ENCODE assay signal across 8 cellular contexts in the genomic region with DNA sequence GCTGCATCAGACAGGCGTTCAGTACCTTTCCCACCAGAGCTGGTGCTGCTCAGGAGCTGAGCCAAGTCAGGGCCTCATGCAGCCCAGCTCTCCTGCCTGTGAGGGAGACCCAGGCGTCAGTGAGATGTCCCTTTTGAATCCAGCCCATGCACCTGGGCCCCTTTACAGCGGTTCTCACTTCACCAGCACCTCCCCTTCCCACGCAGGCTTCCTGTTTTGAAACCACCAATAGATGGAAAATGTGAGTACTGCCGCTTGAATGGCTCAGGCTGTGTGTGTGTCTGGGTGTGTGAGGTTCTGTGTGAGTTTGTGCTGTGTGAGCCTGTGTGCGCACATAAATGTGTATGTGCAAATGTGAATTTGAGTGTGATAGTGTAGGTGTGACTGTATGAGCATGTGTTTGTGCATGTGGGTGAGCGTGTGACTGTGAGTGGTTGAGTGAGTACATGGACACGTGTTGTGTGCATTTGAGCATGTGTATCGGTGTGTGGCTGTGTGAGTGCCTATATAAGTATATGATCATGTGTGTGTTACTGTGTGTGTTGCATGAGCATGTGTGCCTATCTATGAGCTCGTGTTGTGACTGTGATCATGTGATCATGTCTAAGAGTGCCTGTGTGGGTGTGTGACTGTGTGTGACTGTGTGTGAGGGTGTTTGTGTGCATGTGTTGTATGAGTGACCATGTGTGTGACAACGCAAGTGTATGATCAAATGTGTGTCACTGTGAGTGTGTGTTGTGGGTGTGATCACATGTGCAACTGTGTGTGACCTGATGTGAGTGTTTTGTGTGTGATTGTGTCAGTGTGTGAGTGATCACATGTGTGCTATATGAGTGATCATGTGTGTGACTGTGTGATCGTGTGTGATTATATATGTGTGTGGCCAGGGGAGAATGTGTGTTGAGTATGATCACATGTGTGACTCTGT.
DNase-seq lines count a peak whose midpoint lies in the region; ATAC-seq, FAIRE-seq and TF ChIP-seq lines count a peak whose summit lies in the region.

No MANE protein-coding gene starts in this region.

- no peaks in the 10 kb centered on the region for H3K9me3 Mint-ChIP-seq in activated CD4-positive, alpha-beta T cell treated with anti-CD3 and anti-CD28 coated beads, Interleukin-2, amount 10 ng/mL, durations not matched to agents 7 days and 5 days

- H3K27ac Mint-ChIP-seq in activated CD4-positive, alpha-beta T cell treated with anti-CD3 and anti-CD28 coated beads, Interleukin-2, amount 10 ng/mL, durations not matched to agents 7 days and 5 days, result no peak overlapping the region

- peak; percentile 81 for DNase-seq in activated CD4-positive, alpha-beta T cell treated with anti-CD3 and anti-CD28 coated beads, Interleukin-2, amount 10 ng/mL, durations not matched to agents 7 days and 5 days
- DNase-seq in endothelial cell of umbilical vein (ENCODE audit: low read depth, low spot score), result peak; percentile 82
- DNase-seq in stimulated activated CD8-positive, alpha-beta memory T cell treated with anti-CD3 and anti-CD28 coated beads, Interleukin-4, amount 100 ng/mL, for 48 hours, result peak; percentile 85
- no peak for DNase-seq in SHP77 (lab: John Stamatoyannopoulos, UW)
- DNase-seq in medulla oblongata (ENCODE audit: extremely low spot score), result no peak

- no peak overlapping the region for H2AFZ ChIP-seq in endothelial cell of umbilical vein (ENCODE audit: low read depth, low read length)

- ATAC-seq in GM19324 (IDR thresholded peaks at IDR 0.05; ENCODE audit: low FRiP score, unreplicated experiment) (peak; percentile 42), HG03460 (IDR thresholded peaks at IDR 0.05; ENCODE audit: unreplicated experiment) (peak; percentile 42), GM18517 (IDR thresholded peaks at IDR 0.05; ENCODE audit: unreplicated experiment) (no peak)

- H3K4me3 ChIP-seq in endothelial cell of umbilical vein (replicated peaks in 1 of 3; ENCODE audit: insufficient read depth in 1 of 3, low read depth in 1 of 3, low read length in 3 of 3), result no peak overlapping the region

- H3K27me3 Mint-ChIP-seq in activated CD4-positive, alpha-beta T cell treated with anti-CD3 and anti-CD28 coated beads, Interleukin-2, amount 10 ng/mL, durations not matched to agents 7 days and 5 days, result peaks cover 9% of the 10 kb centered on the region

- H3K36me3 Mint-ChIP-seq in activated CD4-positive, alpha-beta T cell treated with anti-CD3 and anti-CD28 coated beads, Interleukin-2, amount 10 ng/mL, durations not matched to agents 7 days and 5 days (ENCODE audit: low read depth), result peaks cover 5% of the 10 kb centered on the region

- no peak overlapping the region for H3K27ac ChIP-seq in endothelial cell of umbilical vein (ENCODE audit: insufficient read depth, low read depth, low read length)

- no peaks in the 10 kb centered on the region for H4K20me1 ChIP-seq in endothelial cell of umbilical vein (replicated peaks; ENCODE audit: control insufficient read depth, extremely low read depth, insufficient read depth, low read length)

- H3K4me3 Mint-ChIP-seq in activated CD4-positive, alpha-beta T cell treated with anti-CD3 and anti-CD28 coated beads, Interleukin-2, amount 10 ng/mL, durations not matched to agents 7 days and 5 days, result no peak overlapping the region

- no peaks in the 10 kb centered on the region for H3K9me1 ChIP-seq in endothelial cell of umbilical vein (replicated peaks; ENCODE audit: control insufficient read depth, extremely low read depth, insufficient read depth, low read length)

- CTCF ChIA-PET in activated CD4-positive, alpha-beta T cell treated with anti-CD3 and anti-CD28 coated beads, Interleukin-2, amount 10 ng/mL, durations not matched to agents 7 days and 5 days (lab: Charles Lee), result interaction anchor here (1.2 to 4.2 kb wide), 3 partner anchors 11 to 23 kb away, joined by 4 to 36 read pairs (median 8); no protein-coding TSS in a partner anchor
- CTCF ChIA-PET in endothelial cell of umbilical vein (lab: Charles Lee), result interaction anchor here (1.4 to 1.5 kb wide), 2 partner anchors 10 to 37 kb away, joined by 5 read pairs; no protein-coding TSS in a partner anchor

- no TSS peak for BruUV-seq in endothelial cell of umbilical vein (replicated peaks; lab: Mats Ljungman, UMichigan)

- POLR2A ChIA-PET in activated CD4-positive, alpha-beta T cell treated with anti-CD3 and anti-CD28 coated beads, Interleukin-2, amount 10 ng/mL, durations not matched to agents 7 days and 5 days (lab: Charles Lee), result interaction anchor here (0.7 kb wide), 1 partner anchor 1507 kb away, joined by 3 read pairs; no protein-coding TSS in a partner anchor
- POLR2A ChIA-PET in endothelial cell of umbilical vein (lab: Charles Lee), result no interaction called here

- no peaks in the 10 kb centered on the region for H3K36me3 ChIP-seq in endothelial cell of umbilical vein (ENCODE audit: control insufficient read depth in 2 of 2, extremely low read depth in 1 of 2, insufficient read depth in 2 of 2, low read length in 2 of 2)

- intact Hi-C loops in endothelial cell of umbilical vein (cut with micrococcal nuclease), result no loop called here

- no peak overlapping the region for H3K4me2 ChIP-seq in endothelial cell of umbilical vein (ENCODE audit: insufficient read depth, low read length)

- no peak overlapping the region for H3K9ac ChIP-seq in endothelial cell of umbilical vein (replicated peaks; ENCODE audit: extremely low read depth, insufficient read depth, low read length)

- TF ChIP-seq CTCF in endothelial cell of umbilical vein (IDR thresholded peaks at IDR 0.05; ENCODE audit: extremely low read depth in 1 of 2, insufficient read depth in 1 of 2, low read depth in 1 of 2, low read length in 2 of 2), result no peak

- H3K9me3 ChIP-seq in endothelial cell of umbilical vein (replicated peaks; ENCODE audit: control insufficient read depth, insufficient read depth, low read length), result no peaks in the 10 kb centered on the region

- H3K79me2 ChIP-seq in endothelial cell of umbilical vein (ENCODE audit: control insufficient read depth, insufficient read depth, low read length), result no peaks in the 10 kb centered on the region

- FAIRE-seq in endothelial cell of umbilical vein (lab: Jason Lieb, UNC), result no peak

- H3K4me1 Mint-ChIP-seq in activated CD4-positive, alpha-beta T cell treated with anti-CD3 and anti-CD28 coated beads, Interleukin-2, amount 10 ng/mL, durations not matched to agents 7 days and 5 days, result no peaks in the 10 kb centered on the region

- no peak for TF ChIP-seq POLR2A in endothelial cell of umbilical vein (IDR thresholded peaks at IDR 0.05; ENCODE audit: low read depth, low read length)

- H3K4me1 ChIP-seq in endothelial cell of umbilical vein (ENCODE audit: control insufficient read depth, extremely low read depth, insufficient read depth, low read length), result peaks cover 15% of the 10 kb centered on the region

- dilution Hi-C loops in endothelial cell of umbilical vein (cut with MboI; ENCODE audit: extremely low pct_ligation_motif_present, low sequenced_read_pairs), result no loop called here

- H3K27me3 ChIP-seq in endothelial cell of umbilical vein (ENCODE audit: control insufficient read depth in 2 of 2, insufficient read depth in 2 of 2, low read length in 2 of 2), result no peaks in the 10 kb centered on the region

TF ChIP-seq in endothelial cell of umbilical vein, 7 proteins besides CTCF, POLR2A, EP300 and RAD21:
- no peak for TF ChIP-seq MYC (IDR thresholded peaks at IDR 0.05; ENCODE audit: low read depth, low read length)
- no peak for TF ChIP-seq FOS (IDR thresholded peaks at IDR 0.05; ENCODE audit: borderline replicate concordance, insufficient read depth, low read length)
- TF ChIP-seq GATA2 (IDR thresholded peaks at IDR 0.05; ENCODE audit: insufficient read depth, insufficient read length, low read depth, low read length), result no peak
- no peak for TF ChIP-seq JUN (IDR thresholded peaks at IDR 0.05; ENCODE audit: borderline replicate concordance, insufficient read depth, insufficient read length, low read depth)
- TF ChIP-seq EZH2 (IDR thresholded peaks at IDR 0.05; ENCODE audit: borderline replicate concordance, low read depth, low read length, severe bottlenecking), result no peak
- TF ChIP-seq, protein P1, sequence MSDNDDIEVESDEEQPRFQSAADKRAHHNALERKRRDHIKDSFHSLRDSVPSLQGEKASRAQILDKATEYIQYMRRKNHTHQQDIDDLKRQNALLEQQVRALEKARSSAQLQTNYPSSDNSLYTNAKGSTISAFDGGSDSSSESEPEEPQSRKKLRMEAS (IDR thresholded peaks at IDR 0.05; ENCODE audit: insufficient read depth, insufficient read length), result no peak
- no peak for TF ChIP-seq POLR2AphosphoS5 (IDR thresholded peaks at IDR 0.05; ENCODE audit: insufficient read depth, low read depth, low read length)

Comparison
In these comparisons a context has a peak if more than half of its experiments do, and no peak if none do; other contexts are left out.
1. DNase-seq: peak in activated CD4-positive, alpha-beta T cell treated with anti-CD3 and anti-CD28 coated beads, Interleukin-2, amount 10 ng/mL, durations not matched to agents 7 days and 5 days (single experiment), endothelial cell of umbilical vein (single experiment) and stimulated activated CD8-positive, alpha-beta memory T cell treated with anti-CD3 and anti-CD28 coated beads, Interleukin-4, amount 100 ng/mL, for 48 hours (single experiment); none in SHP77 (0 of 2) and medulla oblongata (single experiment).